ENCODE assay signal across 30 cellular contexts in the genomic region with DNA sequence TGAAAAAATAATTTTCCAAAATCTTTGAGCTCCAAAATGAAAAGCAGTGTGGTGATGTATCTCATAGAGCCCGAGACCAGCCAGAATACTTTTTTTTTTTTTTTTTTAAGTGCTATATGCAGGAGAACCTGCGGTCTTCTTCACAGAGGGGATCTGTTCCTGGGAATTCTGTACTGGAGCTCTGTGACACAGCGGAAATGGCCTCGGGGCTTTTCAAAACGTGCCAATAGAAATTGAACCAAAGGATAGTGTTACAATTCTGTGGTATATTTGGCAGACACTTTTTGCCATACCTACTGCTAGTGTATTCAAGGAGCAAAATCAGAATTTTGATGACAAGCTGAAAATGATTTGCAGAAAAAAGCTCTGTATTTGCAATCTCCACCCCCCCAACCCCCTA.
"Had no signal": no experiment of that assay in that cellular context is flagged by ENCODE, and none has a peak within 500 bp of the region (broad histone marks: within the 10 kb centered on the region; RNA-seq: fewer than 3 reads in every experiment).

No MANE protein-coding gene starts in this region.

- ATAC-seq: activated naive CD4-positive, alpha-beta T cell treated with anti-CD3 and anti-CD28 coated beads, Interleukin-2, amount 50 U/mL, for 72 hours; activated naive CD8-positive, alpha-beta T cell treated with anti-CD3 and anti-CD28 coated beads, Interleukin-2, amount 50 U/mL, for 24 hours; activated T-cell treated with anti-CD3 and anti-CD28 coated beads, Interleukin-2, amount 50 U/mL, for 4 hours; T-cell had no signal

- H3K4me3 ChIP-seq: cardiac muscle cell, Peyer's patch had no signal

- H3K27me3 ChIP-seq: cardiac muscle cell, Peyer's patch had no signal

- H3K4me1 ChIP-seq: Peyer's patch had no signal

- DNase-seq: activated CD4-positive, alpha-beta memory T cell treated with anti-CD3 and anti-CD28 coated beads for 36 hours; activated CD4-positive, alpha-beta T cell treated with anti-CD3 and anti-CD28 coated beads, Interleukin-2, amount 10 ng/mL, durations not matched to agents 7 days and 5 days; activated CD4-positive, CD25-positive, alpha-beta regulatory T cell; activated CD8-positive, alpha-beta memory T cell treated with anti-CD3 and anti-CD28 coated beads for 24 hours; activated effector memory CD4-positive, alpha-beta T cell treated with anti-CD3 and anti-CD28 coated beads, Interleukin-2, amount 50 U/mL, for 16 hours; activated naive CD4-positive, alpha-beta T cell treated with Interleukin-2 at 50 U/mL for 16 hours; activated naive CD8-positive, alpha-beta T cell treated with anti-CD3 and anti-CD28 coated beads, Interleukin-2, amount 50 U/mL, for 24 hours; activated T-cell treated with anti-CD3 and anti-CD28 coated beads, Interleukin-2, amount 50 U/mL, for 4 hours; amniotic stem cell; cerebellar nuclear complex; KG1; NCI-H1105 treated with DMSO at 0.1 percent for 48 hours; NCI-H1436 treated with DMSO at 0.1 percent for 48 hours; NCI-H187 treated with DMSO at 0.1 percent for 48 hours; NCI-H2081 treated with DMSO at 0.1 percent for 48 hours; NCI-H2171; NCI-H2227 treated with DMSO at 0.1 percent for 48 hours; NCI-H446 treated with DMSO at 0.1 percent for 48 hours; NCI-H524 treated with DMSO at 0.1 percent for 48 hours; NCI-H774; NK-92 treated with Interleukin-12 subunit alpha and Interleukin-12 subunit beta, amount 100 ng/mL, for 24 hours; OCI-M1; Peyer's patch; SHP77; T-cell; T-helper 2 cell; T1000 had no signal

- H3K36me3 ChIP-seq: cardiac muscle cell, Peyer's patch had no signal

- H3K9me3 ChIP-seq: Peyer's patch had no signal

- H3K27ac ChIP-seq: cardiac muscle cell, Peyer's patch, VCaP had no signal
